Comparison of ENCODE assay signal across 12 cellular contexts in the genomic region with DNA sequence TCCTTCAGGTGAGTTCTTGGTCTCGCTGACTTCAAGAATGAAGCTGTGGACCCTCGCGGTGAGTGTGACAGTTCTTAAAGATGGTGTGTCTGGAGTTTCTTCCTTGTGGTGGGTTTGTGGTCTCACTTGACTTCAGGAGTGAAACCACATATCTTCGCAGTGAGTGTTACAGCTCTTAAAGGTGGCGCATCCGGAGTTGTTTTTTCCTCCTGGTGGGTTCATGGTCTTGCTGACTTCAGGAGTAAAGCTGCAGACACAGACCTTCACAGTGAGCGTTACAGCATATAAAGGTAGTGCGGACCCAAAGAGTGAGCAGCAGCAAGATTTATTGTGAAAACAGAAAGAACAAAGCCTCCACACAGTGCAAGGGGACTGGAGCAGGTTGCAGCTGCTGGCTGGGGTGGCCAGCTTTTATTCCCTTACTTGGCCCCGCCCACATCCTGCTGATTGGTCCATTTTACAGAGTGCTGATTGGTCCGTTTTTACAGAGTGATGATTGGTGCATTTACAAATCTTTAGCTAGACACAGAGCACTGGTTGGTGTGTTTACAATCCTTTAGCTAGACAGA. TPM values are rescaled to one million over a fixed set of nuclear protein-coding genes. Genes with fewer than 3 reads are reported as not detected.
DNase-seq lines count a peak whose midpoint lies in the region; ATAC-seq and TF ChIP-seq lines count a peak whose summit lies in the region.
"Not testable (repeated sequence)": the region's sequence is repeated elsewhere in the genome, so short reads cannot be mapped to it uniquely, and the experiment has no call there.
"Had no signal": no experiment of that assay in that cellular context is flagged by ENCODE, and none has a peak within 500 bp of the region (broad histone marks: within the 10 kb centered on the region; RNA-seq: fewer than 3 reads in every experiment).

No MANE protein-coding gene starts in this region.

- CTCF ChIA-PET in T-cell (lab: Charles Lee) = interaction anchor here (0.7 to 3.3 kb wide), 5 partner anchors 9 to 166 kb away, joined by 3 to 30 read pairs (median 4); a partner anchor contains a TSS

- H3K27ac Mint-ChIP-seq in T-cell (peak overlapping the region; percentile 89 to 91), nephron (peak overlapping the region in 2 of 3 experiments; percentile 44 to 100)
- H3K27ac Mint-ChIP-seq in activated T-helper 1 cell treated with anti-CD3 and anti-CD28 coated beads, Interleukin-12 subunit alpha, Interleukin-12 subunit beta, Interleukin-2, Interleukin-4 antibody, amounts not matched to agents 30 ng/mL and 10 ng/mL and 1 ng/mL, durations not matched to agents 14 hours and 24 hours and 36 hours = peak overlapping the region; percentile 90
- H3K27ac Mint-ChIP-seq in activated naive CD8-positive, alpha-beta T cell treated with anti-CD3 and anti-CD28 coated beads, Interleukin-2, amount 50 U/mL, for 24 hours = peak overlapping the region; percentile 88

- not testable (repeated sequence) for H3K27me3 Mint-ChIP-seq in T-cell; activated T-helper 1 cell treated with anti-CD3 and anti-CD28 coated beads, Interleukin-12 subunit alpha, Interleukin-12 subunit beta, Interleukin-2, Interleukin-4 antibody, amounts not matched to agents 30 ng/mL and 10 ng/mL and 1 ng/mL, durations not matched to agents 14 hours and 24 hours and 36 hours (ENCODE audit: insufficient read depth); nephron (ENCODE audit: low read depth)
- H3K27me3 Mint-ChIP-seq in activated naive CD8-positive, alpha-beta T cell treated with anti-CD3 and anti-CD28 coated beads, Interleukin-2, amount 50 U/mL, for 24 hours = peaks cover 10% of the 10 kb centered on the region

- ATAC-seq in GM19468 (IDR thresholded peaks at IDR 0.05; ENCODE audit: extremely low read depth, unreplicated experiment) = peak; percentile 29
- peak; percentile 70 to 82 (median 75) for ATAC-seq in T-cell (replicated peaks in 1 of 4)
- peak; percentile 70 for ATAC-seq in activated naive CD8-positive, alpha-beta T cell treated with anti-CD3 and anti-CD28 coated beads, Interleukin-2, amount 50 U/mL, for 24 hours

- TF ChIP-seq CTCF in nephron (IDR thresholded peaks at IDR 0.05; ENCODE audit: unreplicated experiment in 3 of 3) = not testable (repeated sequence)

- not testable (repeated sequence) for H3K9me3 Mint-ChIP-seq in T-cell; activated naive CD8-positive, alpha-beta T cell treated with anti-CD3 and anti-CD28 coated beads, Interleukin-2, amount 50 U/mL, for 24 hours; nephron
- peaks cover 12% of the 10 kb centered on the region for H3K9me3 Mint-ChIP-seq in activated T-helper 1 cell treated with anti-CD3 and anti-CD28 coated beads, Interleukin-12 subunit alpha, Interleukin-12 subunit beta, Interleukin-2, Interleukin-4 antibody, amounts not matched to agents 30 ng/mL and 10 ng/mL and 1 ng/mL, durations not matched to agents 14 hours and 24 hours and 36 hours

- H3K36me3 Mint-ChIP-seq in T-cell; activated naive CD8-positive, alpha-beta T cell treated with anti-CD3 and anti-CD28 coated beads, Interleukin-2, amount 50 U/mL, for 24 hours (ENCODE audit: low read depth); nephron (ENCODE audit: low read depth): not testable (repeated sequence)
- peaks cover 16% of the 10 kb centered on the region for H3K36me3 Mint-ChIP-seq in activated T-helper 1 cell treated with anti-CD3 and anti-CD28 coated beads, Interleukin-12 subunit alpha, Interleukin-12 subunit beta, Interleukin-2, Interleukin-4 antibody, amounts not matched to agents 30 ng/mL and 10 ng/mL and 1 ng/mL, durations not matched to agents 14 hours and 24 hours and 36 hours (ENCODE audit: low read depth)

- H3K4me1 Mint-ChIP-seq in T-cell = peaks cover 54 to 64% (median 56%) of the 10 kb centered on the region in 3 donors
- H3K4me1 Mint-ChIP-seq in activated T-helper 1 cell treated with anti-CD3 and anti-CD28 coated beads, Interleukin-12 subunit alpha, Interleukin-12 subunit beta, Interleukin-2, Interleukin-4 antibody, amounts not matched to agents 30 ng/mL and 10 ng/mL and 1 ng/mL, durations not matched to agents 14 hours and 24 hours and 36 hours (ENCODE audit: low read depth) = peaks cover 82% of the 10 kb centered on the region
- H3K4me1 Mint-ChIP-seq in activated naive CD8-positive, alpha-beta T cell treated with anti-CD3 and anti-CD28 coated beads, Interleukin-2, amount 50 U/mL, for 24 hours = peaks cover 71% of the 10 kb centered on the region
- H3K4me1 Mint-ChIP-seq in nephron = peaks cover 63% of the 10 kb centered on the region

- POLR2A ChIA-PET in T-cell (lab: Charles Lee) = interaction anchor here (0.6 to 1.8 kb wide), 7 partner anchors 9 to 797 kb away, joined by 3 to 11 read pairs (median 4); a partner anchor contains a TSS

- peak; percentile 17 to 74 (median 57) for DNase-seq in T-cell
- peak; percentile 38 to 42 for DNase-seq in activated CD4-positive, alpha-beta T cell treated with anti-CD3 and anti-CD28 coated beads, Interleukin-2, amount 50 U/mL, for 4 hours
- DNase-seq in activated T-helper 1 cell treated with anti-CD3 and anti-CD28 coated beads, Interleukin-12 subunit alpha, Interleukin-12 subunit beta, Interleukin-2, Interleukin-4 antibody, amounts not matched to agents 30 ng/mL and 10 ng/mL and 1 ng/mL, durations not matched to agents 14 hours and 24 hours and 36 hours (ENCODE audit: low spot score) = peak; percentile 69
- peak; percentile 57 for DNase-seq in activated naive CD8-positive, alpha-beta T cell treated with anti-CD3 and anti-CD28 coated beads, Interleukin-2, amount 50 U/mL, for 24 hours
- DNase-seq in stimulated activated CD8-positive, alpha-beta memory T cell treated with anti-CD3 and anti-CD28 coated beads, Interleukin-2, amount 100 ng/mL, for 1 hour (ENCODE audit: low read depth in 2 of 2) = peak; percentile 21 to 31

- H3K4me3 Mint-ChIP-seq in T-cell = peak overlapping the region; percentile 68 to 78 (median 74)
- H3K4me3 Mint-ChIP-seq in activated T-helper 1 cell treated with anti-CD3 and anti-CD28 coated beads, Interleukin-12 subunit alpha, Interleukin-12 subunit beta, Interleukin-2, Interleukin-4 antibody, amounts not matched to agents 30 ng/mL and 10 ng/mL and 1 ng/mL, durations not matched to agents 14 hours and 24 hours and 36 hours = peak overlapping the region; percentile 71
- peak overlapping the region; percentile 68 for H3K4me3 Mint-ChIP-seq in activated naive CD8-positive, alpha-beta T cell treated with anti-CD3 and anti-CD28 coated beads, Interleukin-2, amount 50 U/mL, for 24 hours
- H3K4me3 Mint-ChIP-seq in nephron = not testable (repeated sequence)

- intact Hi-C loops in activated T-helper 1 cell treated with anti-CD3 and anti-CD28 coated beads, Interleukin-12 subunit alpha, Interleukin-12 subunit beta, Interleukin-2, Interleukin-4 antibody, amounts not matched to agents 30 ng/mL and 10 ng/mL and 1 ng/mL, durations not matched to agents 14 hours and 24 hours and 36 hours (cut with micrococcal nuclease) = loop anchor here (1.0 to 10.0 kb wide), 4 partner anchors 9 to 1167 kb away; a partner anchor contains a TSS

RNA-seq across cellular contexts. Expression of a gene that starts 8.9 kb away (rescaled TPM):
- total RNA-seq in T-cell = 10 to 100 TPM; 12.1 to 23.5 (median 17.7) TPM
- total RNA-seq in activated T-helper 1 cell treated with anti-CD3 and anti-CD28 coated beads, Interleukin-12 subunit alpha, Interleukin-12 subunit beta, Interleukin-2, Interleukin-4 antibody, amounts not matched to agents 30 ng/mL and 10 ng/mL and 1 ng/mL, durations not matched to agents 14 hours and 24 hours and 36 hours = 23.1 and 24.1 TPM in 2 replicates

RNA-seq across cellular contexts. Expression of a gene that starts 48.8 kb away (rescaled TPM):
- not detected for total RNA-seq in T-cell
- not detected in 2 replicates for total RNA-seq in activated T-helper 1 cell treated with anti-CD3 and anti-CD28 coated beads, Interleukin-12 subunit alpha, Interleukin-12 subunit beta, Interleukin-2, Interleukin-4 antibody, amounts not matched to agents 30 ng/mL and 10 ng/mL and 1 ng/mL, durations not matched to agents 14 hours and 24 hours and 36 hours
- total RNA-seq: foreskin keratinocyte, H1, left lung, skeletal muscle tissue, stomach had no signal

Comparison
In these comparisons a context has a peak if more than half of its experiments do, and no peak if none do; other contexts are left out.
1. Peak in every context shown above with its lines: DNase-seq and ATAC-seq.